Comparison of ENCODE assay signal across 24 cellular contexts in genomic region chr6:138480279-138480949, GRCh38. TPM values are rescaled to one million over a fixed set of nuclear protein-coding genes. Genes with fewer than 3 reads are reported as not detected.
DNase-seq lines count a peak whose midpoint lies in the region; ATAC-seq and TF ChIP-seq lines count a peak whose summit lies in the region.
"Had no signal": no experiment of that assay in that cellular context is flagged by ENCODE, and none has a peak within 500 bp of the region (broad histone marks: within the 10 kb centered on the region; RNA-seq: fewer than 3 reads in every experiment).

No MANE protein-coding gene starts in this region.

- peak overlapping the region; percentile 58 for H3K27ac Mint-ChIP-seq in type B pancreatic cell
- H3K27ac Mint-ChIP-seq: GM23338 had no signal

- no peaks in the 10 kb centered on the region for H3K9me2 ChIP-seq in hepatocyte (replicated peaks; ENCODE audit: insufficient read depth)

- DNase-seq in Right ventricle myocardium superior = no peak
- no peak for DNase-seq in Right ventricle myocardium inferior (ENCODE audit: missing footprints)
- no peak for DNase-seq in hepatocyte (ENCODE audit: low spot score)
- no peak for DNase-seq in right lobe of liver
- no peak for DNase-seq in type B pancreatic cell (ENCODE audit: extremely low spot score, unreplicated experiment)
- DNase-seq in NCI-H524 treated with DMSO at 0.1 percent for 48 hours (lab: John Stamatoyannopoulos, UW) = no peak
- no peak for DNase-seq in H4 (ENCODE audit: low spot score)
- DNase-seq: AML-193, DMS 273 treated with DMSO at 0.1 percent for 48 hours, GDM1, KBM-7, NCI-H1105 treated with DMSO at 0.1 percent for 48 hours, NCI-H1694, NCI-H2107, NCI-H226, NCI-H524, PC-3, SJCRH30 had no signal

- H3K27me3 Mint-ChIP-seq in type B pancreatic cell = no peaks in the 10 kb centered on the region

- no peaks in the 10 kb centered on the region for H3K36me3 ChIP-seq in hepatocyte (replicated peaks; ENCODE audit: insufficient read depth, low read depth)
- peaks cover 0 to 10% (median 0%) of the 10 kb centered on the region in 4 donors for H3K36me3 ChIP-seq in right lobe of liver
- H3K36me3 ChIP-seq: SJCRH30 had no signal

- H3K4me1 ChIP-seq in hepatocyte (ENCODE audit: insufficient read depth) (peaks cover 11% of the 10 kb centered on the region), right lobe of liver (peaks cover 0 to 37% (median 8%) of the 10 kb centered on the region in 4 donors)

- TF ChIP-seq CTCF in hepatocyte (IDR thresholded peaks at IDR 0.05; ENCODE audit: poor library complexity) = no peak
- no peak for TF ChIP-seq CTCF in right lobe of liver (IDR thresholded peaks at IDR 0.05)
- TF ChIP-seq CTCF in type B pancreatic cell (conservative IDR thresholded peaks at IDR 0.05) = no peak

- peaks cover 9% of the 10 kb centered on the region for H3K36me3 Mint-ChIP-seq in type B pancreatic cell

- peaks cover 94% of the 10 kb centered on the region for H3K79me2 ChIP-seq in hepatocyte

- H3K9me3 ChIP-seq in hepatocyte (ENCODE audit: low read depth) = no peaks in the 10 kb centered on the region
- no peaks in the 10 kb centered on the region for H3K9me3 ChIP-seq in right lobe of liver
- H3K9me3 ChIP-seq: SJCRH30 had no signal

- ATAC-seq in Right ventricle myocardium superior (ENCODE audit: poor library complexity) (peak; percentile 43), Right ventricle myocardium inferior (no peak), right lobe of liver (peak in 3 of 4 donors; percentile 12 to 28 (median 17)), HG02623 (IDR thresholded peaks at IDR 0.05; ENCODE audit: unreplicated experiment) (no peak)
- ATAC-seq: GM23338, HCT116, PC-3 had no signal

- WGBS in hepatocyte (ENCODE audit: low lambda C conversion rate, missing lambda C conversion rate) = 90% methylated on average over 6 of the region's 6 CpGs
- WGBS in right lobe of liver (ENCODE audit: insufficient coverage, low coverage, low lambda C conversion rate, missing lambda C conversion rate) = 68% methylated on average over 6 of the region's 6 CpGs

- no peak for TF ChIP-seq POLR2A in right lobe of liver (IDR thresholded peaks at IDR 0.05)

- H3K27me3 ChIP-seq in hepatocyte (no peaks in the 10 kb centered on the region), right lobe of liver (no peaks in the 10 kb centered on the region)
- H3K27me3 ChIP-seq: SJCRH30 had no signal

- H3K27ac ChIP-seq in hepatocyte = peak overlapping the region; percentile 14
- peak overlapping the region in 1 of 3 donors; percentile 2 for H3K27ac ChIP-seq in right lobe of liver
- H3K27ac ChIP-seq: 22Rv1, C4-2B, RWPE1, SJCRH30 had no signal

- H3K4me3 ChIP-seq in hepatocyte = no peak overlapping the region
- H3K4me3 ChIP-seq in right lobe of liver = no peak overlapping the region
- H3K4me3 ChIP-seq: GM23338, SJCRH30 had no signal

- H3K9me3 Mint-ChIP-seq in type B pancreatic cell = no peaks in the 10 kb centered on the region
- H3K9me3 Mint-ChIP-seq: GM23338 had no signal

- H2AFZ ChIP-seq in hepatocyte = no peak overlapping the region
- H2AFZ ChIP-seq: GM23338 had no signal

- H4K20me1 ChIP-seq in hepatocyte (ENCODE audit: insufficient read depth, poor library complexity, severe bottlenecking) = no peaks in the 10 kb centered on the region

- intact Hi-C loops in Right ventricle myocardium superior (cut with DNase I) = no loop called here
- intact Hi-C loops in Right ventricle myocardium inferior (cut with DNase I) = no loop called here
- intact Hi-C loops in right lobe of liver (cut with DNase I) = no loop called here

- H3K4me3 Mint-ChIP-seq in type B pancreatic cell = peak overlapping the region; percentile 16
- H3K4me3 Mint-ChIP-seq: GM23338 had no signal

- H3K4me2 ChIP-seq in hepatocyte = no peak overlapping the region
- H3K4me2 ChIP-seq: GM23338 had no signal

- peaks cover 23% of the 10 kb centered on the region for H3K4me1 Mint-ChIP-seq in type B pancreatic cell (ENCODE audit: unreplicated experiment)

RNA-seq across cellular contexts. Expression of gene NHSL1, which starts 18.9 kb away (rescaled TPM):
- 44.2 TPM for total RNA-seq in Right ventricle myocardium superior
- total RNA-seq in Right ventricle myocardium inferior = 56.6 TPM
- 58.0 and 58.3 TPM in 2 replicates for total RNA-seq in hepatocyte
- polyA plus RNA-seq in hepatocyte = 39.0 and 43.7 TPM in 2 replicates
- 10 to 100 TPM; 19.8 to 54.2 (median 28.5) TPM for total RNA-seq in right lobe of liver
- 29.7 and 63.9 TPM in 2 replicates for total RNA-seq in type B pancreatic cell (ENCODE audit: low replicate concordance)
- 3.1 and 4.4 TPM in 2 replicates for total RNA-seq in H4 (2014; rRNA removed; shearing (Covaris generic))

Comparison
In these comparisons a context has a peak if more than half of its experiments do, and no peak if none do; other contexts are left out.
1. ATAC-seq: peak in Right ventricle myocardium superior (single experiment) and right lobe of liver (3 of 4); none in Right ventricle myocardium inferior (single experiment) and HG02623 (single experiment).